ENCODE assay signal across 22 cellular contexts in the genomic region with DNA sequence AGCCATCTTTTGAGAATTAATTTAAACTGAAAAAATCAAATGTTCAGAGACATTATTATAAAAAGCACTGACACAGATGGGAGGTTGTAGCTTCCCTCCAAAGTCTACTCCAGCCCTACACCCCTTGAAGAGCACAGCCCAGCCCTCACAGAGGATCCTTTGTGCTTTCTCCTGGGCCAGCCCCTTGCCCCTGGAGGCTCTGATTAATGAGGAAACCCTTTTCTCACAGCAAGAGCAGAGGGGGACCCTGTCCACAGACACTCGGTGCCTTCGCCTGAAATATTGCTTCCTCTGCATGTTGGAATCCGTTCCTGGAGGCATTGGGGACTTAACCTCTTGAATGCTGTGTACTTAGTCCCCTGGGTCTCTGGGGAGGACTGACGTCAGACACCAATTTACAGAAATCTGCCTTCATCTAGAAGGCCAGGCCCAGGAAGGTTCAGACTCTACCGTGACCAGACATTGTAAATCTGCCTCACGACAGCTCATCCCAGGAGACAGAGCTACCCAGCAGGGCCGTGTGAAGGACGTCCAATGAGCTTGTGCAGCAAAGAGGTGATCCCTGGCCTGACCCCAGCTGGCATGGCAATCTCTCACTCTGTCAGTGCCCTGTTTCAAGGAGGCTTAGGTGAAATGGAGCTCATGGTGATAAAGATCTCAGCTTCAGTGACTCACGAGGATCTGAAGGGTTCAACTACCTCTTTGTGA. TPM values are rescaled to one million over a fixed set of nuclear protein-coding genes. Genes with fewer than 3 reads are reported as not detected.
DNase-seq lines count a peak whose midpoint lies in the region; ATAC-seq and TF ChIP-seq lines count a peak whose summit lies in the region.
"Had no signal": no experiment of that assay in that cellular context is flagged by ENCODE, and none has a peak within 500 bp of the region (broad histone marks: within the 10 kb centered on the region; RNA-seq: fewer than 3 reads in every experiment).

No MANE protein-coding gene starts in this region.

- H3K27ac ChIP-seq in BLaER1 treated with 17β-estradiol and CSF1 and Interleukin-3, amounts not matched to agents 10 nM and 100 nM: peak overlapping the region in 3 of 11 experiments; percentile 11 to 53 (median 17); a peak in 6 of 22 replicates
- H3K27ac ChIP-seq in suprapubic skin: no peak overlapping the region
- H3K27ac ChIP-seq: coronary artery, epithelial cell of prostate, gastrocnemius medialis, left ventricle myocardium inferior, testis had no signal

- H3K9me3 ChIP-seq in BLaER1 treated with 17β-estradiol and CSF1 and Interleukin-3, amounts not matched to agents 10 nM and 100 nM (replicated peaks in 1 of 11): peaks cover 0 to 7% (median 0%) of the 10 kb centered on the region in 11 experiments; a peak in 6 of 22 replicates
- H3K9me3 ChIP-seq in suprapubic skin: no peaks in the 10 kb centered on the region
- H3K9me3 ChIP-seq: gastrocnemius medialis, HAP-1, left ventricle myocardium inferior, testis had no signal

- WGBS in suprapubic skin: 61% methylated on average over 9 of the region's 9 CpGs

- peak overlapping the region; percentile 18 to 80 (median 61); a peak in 21 of 22 replicates for H3K4me2 ChIP-seq in BLaER1 treated with 17β-estradiol and CSF1 and Interleukin-3, amounts not matched to agents 10 nM and 100 nM

- H3K36me3 Mint-ChIP-seq in nephron (ENCODE audit: low read depth): no peaks in the 10 kb centered on the region

- no peaks in the 10 kb centered on the region for H3K9me3 Mint-ChIP-seq in nephron

- no peak for TF ChIP-seq EP300 in suprapubic skin (IDR thresholded peaks at IDR 0.05)

- H3K4me1 Mint-ChIP-seq in nephron: peaks cover 55% of the 10 kb centered on the region

- ATAC-seq in HG03432 (IDR thresholded peaks at IDR 0.05; ENCODE audit: unreplicated experiment) (peak; percentile 66), GM19467 (IDR thresholded peaks at IDR 0.05; ENCODE audit: unreplicated experiment) (no peak)
- ATAC-seq: gastrocnemius medialis, Panc1 had no signal

- TF ChIP-seq POLR2A in suprapubic skin (IDR thresholded peaks at IDR 0.05): no peak

- H3K9ac ChIP-seq in BLaER1 treated with 17β-estradiol and CSF1 and Interleukin-3, amounts not matched to agents 10 nM and 100 nM: peak overlapping the region in 1 of 11 experiments; percentile 30; a peak in 1 of 22 replicates

- H3K4me3 ChIP-seq in BLaER1 treated with 17β-estradiol and CSF1 and Interleukin-3, amounts not matched to agents 10 nM and 100 nM: no peak overlapping the region
- H3K4me3 ChIP-seq in suprapubic skin: no peak overlapping the region
- H3K4me3 ChIP-seq: coronary artery, gastrocnemius medialis, HAP-1, left ventricle myocardium inferior, testis had no signal

- no peaks in the 10 kb centered on the region for H3K36me3 ChIP-seq in BLaER1 treated with 17β-estradiol and CSF1 and Interleukin-3, amounts not matched to agents 10 nM and 100 nM
- no peaks in the 10 kb centered on the region for H3K36me3 ChIP-seq in suprapubic skin
- H3K36me3 ChIP-seq: gastrocnemius medialis, HAP-1, left ventricle myocardium inferior had no signal

- TF ChIP-seq CTCF in nephron (IDR thresholded peaks at IDR 0.05; ENCODE audit: unreplicated experiment in 3 of 3): no peak
- no peak for TF ChIP-seq CTCF in suprapubic skin (IDR thresholded peaks at IDR 0.05)

- no peaks in the 10 kb centered on the region for H3K27me3 ChIP-seq in BLaER1 treated with 17β-estradiol and CSF1 and Interleukin-3, amounts not matched to agents 10 nM and 100 nM
- no peaks in the 10 kb centered on the region for H3K27me3 ChIP-seq in suprapubic skin
- H3K27me3 ChIP-seq: gastrocnemius medialis, testis had no signal

- peaks cover 4% of the 10 kb centered on the region for H3K27me3 Mint-ChIP-seq in nephron (ENCODE audit: low read depth)

- H3K4me1 ChIP-seq in BLaER1 treated with 17β-estradiol and CSF1 and Interleukin-3, amounts not matched to agents 10 nM and 100 nM: peaks cover 19 to 70% (median 57%) of the 10 kb centered on the region in 10 experiments
- H3K4me1 ChIP-seq in suprapubic skin: no peaks in the 10 kb centered on the region
- H3K4me1 ChIP-seq: HAP-1, left ventricle myocardium inferior, testis had no signal

- DNase-seq in amniotic epithelial cell (ENCODE audit: low read depth) (peak; percentile 7), HCEC 1CT (no peak), suprapubic skin (ENCODE audit: low spot score in 2 of 2) (no peak), NCI-H128 (lab: John Stamatoyannopoulos, UW; ENCODE audit: unreplicated experiment) (no peak)
- DNase-seq: activated CD4-positive, alpha-beta T cell treated with anti-CD3 and anti-CD28 coated beads, Interleukin-2, amount 50 U/mL, for 4 hours; activated naive CD4-positive, alpha-beta T cell treated with Interleukin-2 at 50 U/mL for 16 hours; activated T-cell treated with anti-CD3 and anti-CD28 coated beads for 4 hours; gastrocnemius medialis; left ventricle myocardium inferior; NCI-H2029; NCI-H748 treated with DMSO at 0.1 percent for 48 hours; posterior cingulate gyrus; testis had no signal

- no peaks in the 10 kb centered on the region for H4K20me1 ChIP-seq in BLaER1 treated with 17β-estradiol and CSF1 and Interleukin-3, amounts not matched to agents 10 nM and 100 nM

- no peak overlapping the region for H3K4me3 Mint-ChIP-seq in nephron

- peak overlapping the region; percentile 68 to 93 (median 87) for H3K27ac Mint-ChIP-seq in nephron

RNA-seq across cellular contexts. Expression of gene TMEM72, which starts 8.1 kb away (rescaled TPM):
- total RNA-seq in suprapubic skin: not detected
- total RNA-seq: gastrocnemius medialis, HT1080, left ventricle myocardium inferior had no signal

RNA-seq across cellular contexts. Expression of gene RASSF4, which starts 56.6 kb away (rescaled TPM):
- total RNA-seq in suprapubic skin: 10 to 100 TPM in 2 of 4 donors, 1 to 10 TPM in 2; 4.4 to 23.3 (median 12.9) TPM
